ENCODE assay signal across 30 cellular contexts in genomic region chr19:57078802-57079201, GRCh38. TPM values are rescaled to one million over a fixed set of nuclear protein-coding genes. Genes with fewer than 3 reads are reported as not detected.
"Had no signal": no experiment of that assay in that cellular context is flagged by ENCODE, and none has a peak within 500 bp of the region (broad histone marks: within the 10 kb centered on the region; RNA-seq: fewer than 3 reads in every experiment).

No MANE protein-coding gene starts in this region.

- DNase-seq: activated B cell treated with CpG ODN at 0.5 μM for 24 hours; activated CD4-positive, alpha-beta T cell treated with anti-CD3 and anti-CD28 coated beads for 1 hour; activated CD4-positive, alpha-beta T cell treated with anti-CD3 and anti-CD28 coated beads, Interleukin-2, amount 10 ng/mL, durations not matched to agents 24 days and 14 days; activated CD4-positive, alpha-beta T cell treated with anti-CD3 and anti-CD28 coated beads, Interleukin-2, amount 50 U/mL, for 48 hours; activated CD8-positive, alpha-beta memory T cell treated with anti-CD3 and anti-CD28 coated beads, Interleukin-2, amount 10 ng/mL, durations not matched to agents 7 days and 5 days; activated effector memory CD4-positive, alpha-beta T cell treated with Interleukin-2 at 50 U/mL for 16 hours; activated naive CD4-positive, alpha-beta T cell; activated T-cell treated with anti-CD3 and anti-CD28 coated beads, Interleukin-2, amount 50 U/mL, for 24 hours; body of pancreas; NCI-H1092 treated with DMSO at 0.1 percent for 48 hours; NCI-H1930; NCI-H2107; NCI-H446 treated with DMSO at 0.1 percent for 48 hours; NCI-H524 treated with DMSO at 0.1 percent for 48 hours; NCI-H82; OCI-M1; RPMI8226; T-cell; T-helper 2 cell; T1000 had no signal

- H3K36me3 ChIP-seq: ascending aorta had no signal

- H3K9me3 ChIP-seq: ascending aorta had no signal

- H3K27me3 ChIP-seq: ascending aorta, body of pancreas had no signal

- H3K27ac ChIP-seq: ascending aorta, body of pancreas, KMS-11, SK-N-MC had no signal

- H3K4me3 ChIP-seq: ascending aorta, body of pancreas, SK-N-MC had no signal

- H3K9ac ChIP-seq: KMS-11 had no signal

- FAIRE-seq: bronchial epithelial cell, TTC549 had no signal

- H3K4me2 ChIP-seq: KMS-11 had no signal

- ATAC-seq: activated CD8-positive, alpha-beta memory T cell treated with anti-CD3 and anti-CD28 coated beads, Interleukin-2, amount 10 ng/mL, durations not matched to agents 7 days and 5 days; body of pancreas; Panc1; Right ventricle myocardium inferior; T-cell had no signal

- H3K4me1 ChIP-seq: ascending aorta, body of pancreas had no signal

RNA-seq across cellular contexts. Expression of gene USP29, which starts 41.0 kb away (rescaled TPM):
- total RNA-seq: activated B cell treated with CpG ODN at 0.5 μM for 24 hours; activated CD4-positive, alpha-beta T cell treated with anti-CD3 and anti-CD28 coated beads, Interleukin-2, amount 10 ng/mL, durations not matched to agents 24 days and 14 days; activated CD8-positive, alpha-beta memory T cell treated with anti-CD3 and anti-CD28 coated beads, Interleukin-2, amount 10 ng/mL, durations not matched to agents 7 days and 5 days; activated T-helper 1 cell treated with anti-CD3 and anti-CD28 coated beads, Interleukin-12 subunit alpha, Interleukin-12 subunit beta, Interleukin-2, Interleukin-4 antibody, amounts not matched to agents 30 ng/mL and 10 ng/mL and 1 ng/mL, durations not matched to agents 14 hours and 24 hours and 36 hours; ascending aorta; body of pancreas; bronchial epithelial cell; MCF 10A; Right ventricle myocardium inferior; T-cell had no signal
- polyA plus RNA-seq: IgD-negative memory B cell had no signal
